Comparison of ENCODE assay signal across 1 cellular context in the genomic region with DNA sequence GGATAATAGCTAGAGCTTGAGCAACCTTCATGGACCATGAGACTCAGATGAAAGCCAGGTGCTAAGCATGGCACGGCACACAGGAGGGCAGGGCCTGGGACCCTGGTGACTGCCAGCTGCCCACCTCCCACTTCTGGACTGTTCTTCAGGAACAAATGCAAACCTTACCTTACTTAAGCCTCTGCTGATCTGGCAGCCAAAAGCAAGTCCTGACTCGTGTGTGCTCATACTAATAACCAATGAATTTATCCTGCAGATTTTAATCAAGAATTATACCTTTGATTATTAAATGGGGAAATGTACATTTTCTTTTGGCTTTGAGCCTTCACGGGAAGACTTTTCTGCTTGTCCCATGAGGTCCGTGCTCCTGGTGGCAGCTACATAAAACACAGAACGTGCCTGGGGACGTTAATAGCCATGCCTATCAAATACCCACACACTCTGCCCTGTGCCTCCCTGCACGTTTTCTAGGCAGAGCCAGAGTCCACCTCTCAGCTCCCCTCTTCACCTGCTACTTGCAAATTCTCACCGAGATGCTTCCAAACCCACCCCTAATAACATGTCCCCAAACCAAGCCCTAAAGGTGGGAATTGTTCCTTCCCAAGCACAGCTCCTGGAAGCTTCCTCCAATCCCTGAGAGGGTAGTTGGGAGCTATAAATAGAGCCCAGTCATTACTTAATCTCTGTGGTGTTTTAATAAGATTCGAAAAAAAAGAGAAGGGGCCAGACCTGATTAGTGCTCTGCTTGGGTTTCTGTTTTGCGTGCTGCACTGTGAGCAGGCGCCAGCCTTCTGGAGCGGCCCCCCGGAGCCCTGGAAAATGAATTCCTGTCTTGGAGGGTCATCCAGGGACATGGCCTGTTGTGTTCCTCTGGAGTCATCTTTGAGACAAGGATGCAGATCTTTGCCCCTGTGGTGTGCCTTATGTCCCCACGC.
TF ChIP-seq lines count a peak whose summit lies in the region.

No MANE protein-coding gene starts in this region.

TF ChIP-seq in HepG2, 621 proteins besides CTCF, POLR2A, EP300 and RAD21:
- TF ChIP-seq, protein P1, sequence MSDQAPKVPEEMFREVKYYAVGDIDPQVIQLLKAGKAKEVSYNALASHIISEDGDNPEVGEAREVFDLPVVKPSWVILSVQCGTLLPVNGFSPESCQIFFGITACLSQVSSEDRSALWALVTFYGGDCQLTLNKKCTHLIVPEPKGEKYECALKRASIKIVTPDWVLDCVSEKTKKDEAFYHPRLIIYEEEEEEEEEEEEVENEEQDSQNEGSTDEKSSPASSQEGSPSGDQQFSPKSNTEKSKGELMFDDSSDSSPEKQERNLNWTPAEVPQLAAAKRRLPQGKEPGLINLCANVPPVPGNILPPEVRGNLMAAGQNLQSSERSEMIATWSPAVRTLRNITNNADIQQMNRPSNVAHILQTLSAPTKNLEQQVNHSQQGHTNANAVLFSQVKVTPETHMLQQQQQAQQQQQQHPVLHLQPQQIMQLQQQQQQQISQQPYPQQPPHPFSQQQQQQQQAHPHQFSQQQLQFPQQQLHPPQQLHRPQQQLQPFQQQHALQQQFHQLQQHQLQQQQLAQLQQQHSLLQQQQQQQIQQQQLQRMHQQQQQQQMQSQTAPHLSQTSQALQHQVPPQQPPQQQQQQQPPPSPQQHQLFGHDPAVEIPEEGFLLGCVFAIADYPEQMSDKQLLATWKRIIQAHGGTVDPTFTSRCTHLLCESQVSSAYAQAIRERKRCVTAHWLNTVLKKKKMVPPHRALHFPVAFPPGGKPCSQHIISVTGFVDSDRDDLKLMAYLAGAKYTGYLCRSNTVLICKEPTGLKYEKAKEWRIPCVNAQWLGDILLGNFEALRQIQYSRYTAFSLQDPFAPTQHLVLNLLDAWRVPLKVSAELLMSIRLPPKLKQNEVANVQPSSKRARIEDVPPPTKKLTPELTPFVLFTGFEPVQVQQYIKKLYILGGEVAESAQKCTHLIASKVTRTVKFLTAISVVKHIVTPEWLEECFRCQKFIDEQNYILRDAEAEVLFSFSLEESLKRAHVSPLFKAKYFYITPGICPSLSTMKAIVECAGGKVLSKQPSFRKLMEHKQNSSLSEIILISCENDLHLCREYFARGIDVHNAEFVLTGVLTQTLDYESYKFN (CRISPR knock-in tag; conservative IDR thresholded peaks at IDR 0.05): 0 out of 2 replicates have a peak, but pooled peaks have one; percentile 21
- TF ChIP-seq PAF1 (CRISPR knock-in tag; IDR thresholded peaks at IDR 0.05) (no peak), ZNF205 (CRISPR knock-in tag; IDR thresholded peaks at IDR 0.05) (no peak), SMAD9 (CRISPR knock-in tag; IDR thresholded peaks at IDR 0.05) (no peak), PTBP1 (IDR thresholded peaks at IDR 0.05; ENCODE audit: low read depth, low read length, poor library complexity, severe bottlenecking) (no peak), MAFF (IDR thresholded peaks at IDR 0.05; ENCODE audit: low read depth, low read length) (no peak), HMG20A (CRISPR knock-in tag; IDR thresholded peaks at IDR 0.05; ENCODE audit: borderline replicate concordance) (peak; percentile 39; the same call in 1 of the 2 replicates), ZNF260 (CRISPR knock-in tag; IDR thresholded peaks at IDR 0.05; ENCODE audit: borderline replicate concordance, low read depth) (no peak), FOXO1 (CRISPR knock-in tag; IDR thresholded peaks at IDR 0.05) (no peak), SALL2 (CRISPR knock-in tag; IDR thresholded peaks at IDR 0.05) (no peak), NFYB (CRISPR knock-in tag; IDR thresholded peaks at IDR 0.05) (no peak), CBX2 (IDR thresholded peaks at IDR 0.05; ENCODE audit: low read depth, low read length) (no peak), CBX2 (CRISPR knock-in tag; IDR thresholded peaks at IDR 0.05; ENCODE audit: low read depth) (no peak), KDM2A (CRISPR knock-in tag; IDR thresholded peaks at IDR 0.05; ENCODE audit: borderline replicate concordance, low read depth) (0 out of 2 replicates have a peak, but pooled peaks have one; percentile 6), MYC (CRISPR knock-in tag; IDR thresholded peaks at IDR 0.05; ENCODE audit: borderline replicate concordance) (0 out of 2 replicates have a peak, but pooled peaks have one; percentile 22), RFXANK (CRISPR knock-in tag; IDR thresholded peaks at IDR 0.05) (no peak), ZNF768 (CRISPR knock-in tag; IDR thresholded peaks at IDR 0.05) (no peak), SMARCE1 (IDR thresholded peaks at IDR 0.05; ENCODE audit: borderline replicate concordance) (no peak), ZSCAN20 (CRISPR knock-in tag; IDR thresholded peaks at IDR 0.05; ENCODE audit: borderline replicate concordance) (no peak), MXD4 (CRISPR knock-in tag; IDR thresholded peaks at IDR 0.05) (no peak), PHB2 (IDR thresholded peaks at IDR 0.05; ENCODE audit: partially characterized antibody) (no peak), PHF20 (CRISPR knock-in tag; IDR thresholded peaks at IDR 0.05) (no peak), JUND (CRISPR knock-in tag; IDR thresholded peaks at IDR 0.05) (no peak), ZNF7 (CRISPR knock-in tag; IDR thresholded peaks at IDR 0.05) (peak; percentile 23; the same call in 1 of the 2 replicates)
- TF ChIP-seq, protein P2, sequence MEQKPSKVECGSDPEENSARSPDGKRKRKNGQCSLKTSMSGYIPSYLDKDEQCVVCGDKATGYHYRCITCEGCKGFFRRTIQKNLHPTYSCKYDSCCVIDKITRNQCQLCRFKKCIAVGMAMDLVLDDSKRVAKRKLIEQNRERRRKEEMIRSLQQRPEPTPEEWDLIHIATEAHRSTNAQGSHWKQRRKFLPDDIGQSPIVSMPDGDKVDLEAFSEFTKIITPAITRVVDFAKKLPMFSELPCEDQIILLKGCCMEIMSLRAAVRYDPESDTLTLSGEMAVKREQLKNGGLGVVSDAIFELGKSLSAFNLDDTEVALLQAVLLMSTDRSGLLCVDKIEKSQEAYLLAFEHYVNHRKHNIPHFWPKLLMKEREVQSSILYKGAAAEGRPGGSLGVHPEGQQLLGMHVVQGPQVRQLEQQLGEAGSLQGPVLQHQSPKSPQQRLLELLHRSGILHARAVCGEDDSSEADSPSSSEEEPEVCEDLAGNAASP (CRISPR knock-in tag; IDR thresholded peaks at IDR 0.05; ENCODE audit: borderline replicate concordance): peak; percentile 49; the same call in 1 of the 2 replicates
- TF ChIP-seq, protein P3, sequence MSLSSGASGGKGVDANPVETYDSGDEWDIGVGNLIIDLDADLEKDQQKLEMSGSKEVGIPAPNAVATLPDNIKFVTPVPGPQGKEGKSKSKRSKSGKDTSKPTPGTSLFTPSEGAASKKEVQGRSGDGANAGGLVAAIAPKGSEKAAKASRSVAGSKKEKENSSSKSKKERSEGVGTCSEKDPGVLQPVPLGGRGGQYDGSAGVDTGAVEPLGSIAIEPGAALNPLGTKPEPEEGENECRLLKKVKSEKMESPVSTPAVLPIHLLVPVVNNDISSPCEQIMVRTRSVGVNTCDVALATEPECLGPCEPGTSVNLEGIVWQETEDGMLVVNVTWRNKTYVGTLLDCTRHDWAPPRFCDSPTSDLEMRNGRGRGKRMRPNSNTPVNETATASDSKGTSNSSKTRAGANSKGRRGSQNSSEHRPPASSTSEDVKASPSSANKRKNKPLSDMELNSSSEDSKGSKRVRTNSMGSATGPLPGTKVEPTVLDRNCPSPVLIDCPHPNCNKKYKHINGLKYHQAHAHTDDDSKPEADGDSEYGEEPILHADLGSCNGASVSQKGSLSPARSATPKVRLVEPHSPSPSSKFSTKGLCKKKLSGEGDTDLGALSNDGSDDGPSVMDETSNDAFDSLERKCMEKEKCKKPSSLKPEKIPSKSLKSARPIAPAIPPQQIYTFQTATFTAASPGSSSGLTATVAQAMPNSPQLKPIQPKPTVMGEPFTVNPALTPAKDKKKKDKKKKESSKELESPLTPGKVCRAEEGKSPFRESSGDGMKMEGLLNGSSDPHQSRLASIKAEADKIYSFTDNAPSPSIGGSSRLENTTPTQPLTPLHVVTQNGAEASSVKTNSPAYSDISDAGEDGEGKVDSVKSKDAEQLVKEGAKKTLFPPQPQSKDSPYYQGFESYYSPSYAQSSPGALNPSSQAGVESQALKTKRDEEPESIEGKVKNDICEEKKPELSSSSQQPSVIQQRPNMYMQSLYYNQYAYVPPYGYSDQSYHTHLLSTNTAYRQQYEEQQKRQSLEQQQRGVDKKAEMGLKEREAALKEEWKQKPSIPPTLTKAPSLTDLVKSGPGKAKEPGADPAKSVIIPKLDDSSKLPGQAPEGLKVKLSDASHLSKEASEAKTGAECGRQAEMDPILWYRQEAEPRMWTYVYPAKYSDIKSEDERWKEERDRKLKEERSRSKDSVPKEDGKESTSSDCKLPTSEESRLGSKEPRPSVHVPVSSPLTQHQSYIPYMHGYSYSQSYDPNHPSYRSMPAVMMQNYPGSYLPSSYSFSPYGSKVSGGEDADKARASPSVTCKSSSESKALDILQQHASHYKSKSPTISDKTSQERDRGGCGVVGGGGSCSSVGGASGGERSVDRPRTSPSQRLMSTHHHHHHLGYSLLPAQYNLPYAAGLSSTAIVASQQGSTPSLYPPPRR (CRISPR knock-in tag; IDR thresholded peaks at IDR 0.05; ENCODE audit: borderline replicate concordance): peak; percentile 24; the same call in 1 of the 2 replicates
- TF ChIP-seq, protein P4, sequence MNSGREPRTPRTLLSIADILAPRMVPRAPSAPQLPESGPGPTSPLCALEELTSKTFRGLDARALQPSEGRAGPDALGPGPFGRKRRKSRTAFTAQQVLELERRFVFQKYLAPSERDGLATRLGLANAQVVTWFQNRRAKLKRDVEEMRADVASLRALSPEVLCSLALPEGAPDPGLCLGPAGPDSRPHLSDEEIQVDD (CRISPR knock-in tag; IDR thresholded peaks at IDR 0.05; ENCODE audit: borderline replicate concordance): no peak
- TF ChIP-seq, protein P5, sequence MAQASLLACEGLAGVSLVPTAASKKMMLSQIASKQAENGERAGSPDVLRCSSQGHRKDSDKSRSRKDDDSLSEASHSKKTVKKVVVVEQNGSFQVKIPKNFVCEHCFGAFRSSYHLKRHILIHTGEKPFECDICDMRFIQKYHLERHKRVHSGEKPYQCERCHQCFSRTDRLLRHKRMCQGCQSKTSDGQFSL (CRISPR knock-in tag; IDR thresholded peaks at IDR 0.05): no peak
- TF ChIP-seq, protein P6, sequence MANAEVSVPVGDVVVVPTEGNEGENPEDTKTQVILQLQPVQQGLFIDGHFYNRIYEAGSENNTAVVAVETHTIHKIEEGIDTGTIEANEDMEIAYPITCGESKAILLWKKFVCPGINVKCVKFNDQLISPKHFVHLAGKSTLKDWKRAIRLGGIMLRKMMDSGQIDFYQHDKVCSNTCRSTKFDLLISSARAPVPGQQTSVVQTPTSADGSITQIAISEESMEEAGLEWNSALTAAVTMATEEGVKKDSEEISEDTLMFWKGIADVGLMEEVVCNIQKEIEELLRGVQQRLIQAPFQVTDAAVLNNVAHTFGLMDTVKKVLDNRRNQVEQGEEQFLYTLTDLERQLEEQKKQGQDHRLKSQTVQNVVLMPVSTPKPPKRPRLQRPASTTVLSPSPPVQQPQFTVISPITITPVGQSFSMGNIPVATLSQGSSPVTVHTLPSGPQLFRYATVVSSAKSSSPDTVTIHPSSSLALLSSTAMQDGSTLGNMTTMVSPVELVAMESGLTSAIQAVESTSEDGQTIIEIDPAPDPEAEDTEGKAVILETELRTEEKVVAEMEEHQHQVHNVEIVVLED (CRISPR knock-in tag; IDR thresholded peaks at IDR 0.05; ENCODE audit: borderline replicate concordance): no peak
- TF ChIP-seq, protein P7, sequence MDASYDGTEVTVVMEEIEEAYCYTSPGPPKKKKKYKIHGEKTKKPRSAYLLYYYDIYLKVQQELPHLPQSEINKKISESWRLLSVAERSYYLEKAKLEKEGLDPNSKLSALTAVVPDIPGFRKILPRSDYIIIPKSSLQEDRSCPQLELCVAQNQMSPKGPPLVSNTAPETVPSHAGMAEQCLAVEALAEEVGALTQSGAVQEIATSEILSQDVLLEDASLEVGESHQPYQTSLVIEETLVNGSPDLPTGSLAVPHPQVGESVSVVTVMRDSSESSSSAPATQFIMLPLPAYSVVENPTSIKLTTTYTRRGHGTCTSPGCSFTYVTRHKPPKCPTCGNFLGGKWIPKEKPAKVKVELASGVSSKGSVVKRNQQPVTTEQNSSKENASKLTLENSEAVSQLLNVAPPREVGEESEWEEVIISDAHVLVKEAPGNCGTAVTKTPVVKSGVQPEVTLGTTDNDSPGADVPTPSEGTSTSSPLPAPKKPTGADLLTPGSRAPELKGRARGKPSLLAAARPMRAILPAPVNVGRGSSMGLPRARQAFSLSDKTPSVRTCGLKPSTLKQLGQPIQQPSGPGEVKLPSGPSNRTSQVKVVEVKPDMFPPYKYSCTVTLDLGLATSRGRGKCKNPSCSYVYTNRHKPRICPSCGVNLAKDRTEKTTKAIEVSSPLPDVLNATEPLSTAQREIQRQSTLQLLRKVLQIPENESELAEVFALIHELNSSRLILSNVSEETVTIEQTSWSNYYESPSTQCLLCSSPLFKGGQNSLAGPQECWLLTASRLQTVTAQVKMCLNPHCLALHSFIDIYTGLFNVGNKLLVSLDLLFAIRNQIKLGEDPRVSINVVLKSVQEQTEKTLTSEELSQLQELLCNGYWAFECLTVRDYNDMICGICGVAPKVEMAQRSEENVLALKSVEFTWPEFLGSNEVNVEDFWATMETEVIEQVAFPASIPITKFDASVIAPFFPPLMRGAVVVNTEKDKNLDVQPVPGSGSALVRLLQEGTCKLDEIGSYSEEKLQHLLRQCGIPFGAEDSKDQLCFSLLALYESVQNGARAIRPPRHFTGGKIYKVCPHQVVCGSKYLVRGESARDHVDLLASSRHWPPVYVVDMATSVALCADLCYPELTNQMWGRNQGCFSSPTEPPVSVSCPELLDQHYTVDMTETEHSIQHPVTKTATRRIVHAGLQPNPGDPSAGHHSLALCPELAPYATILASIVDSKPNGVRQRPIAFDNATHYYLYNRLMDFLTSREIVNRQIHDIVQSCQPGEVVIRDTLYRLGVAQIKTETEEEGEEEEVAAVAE (CRISPR knock-in tag; IDR thresholded peaks at IDR 0.05; ENCODE audit: borderline replicate concordance): peak; percentile 34; the same call in 1 of the 2 replicates
